Comparison of ENCODE assay signal across 20 cellular contexts in genomic region chr2:65731476-65731875, GRCh38.
DNase-seq lines count a peak whose midpoint lies in the region; ATAC-seq and TF ChIP-seq lines count a peak whose summit lies in the region.
"Had no signal": no experiment of that assay in that cellular context is flagged by ENCODE, and none has a peak within 500 bp of the region (broad histone marks: within the 10 kb centered on the region; RNA-seq: fewer than 3 reads in every experiment).

No MANE protein-coding gene starts in this region.

- H3K4me1 Mint-ChIP-seq in WTC11 (peaks cover 8% of the 10 kb centered on the region), mesothelial cell of epicardium (peaks cover 3% of the 10 kb centered on the region)
- H3K4me1 Mint-ChIP-seq in activated T-cell treated with anti-CD3 and anti-CD28 coated beads, Interleukin-2, amount 50 U/mL, for 72 hours (ENCODE audit: low read depth) = no peaks in the 10 kb centered on the region
- H3K4me1 Mint-ChIP-seq: IgD-negative memory B cell had no signal

- H3K4me2 ChIP-seq in PC-9 = no peak overlapping the region
- H3K4me2 ChIP-seq: SK-N-SH had no signal

- intact Hi-C loops in PC-9 (cut with micrococcal nuclease; ENCODE audit: unreplicated experiment) = no loop called here

- H3K36me3 Mint-ChIP-seq in WTC11 (peaks cover 2% of the 10 kb centered on the region; the same call in 1 of the 2 replicates), mesothelial cell of epicardium (peaks cover 4% of the 10 kb centered on the region)
- H3K36me3 Mint-ChIP-seq in activated T-cell treated with anti-CD3 and anti-CD28 coated beads, Interleukin-2, amount 50 U/mL, for 72 hours (ENCODE audit: insufficient read depth in 2 of 2) = no peaks in the 10 kb centered on the region
- H3K36me3 Mint-ChIP-seq: IgD-negative memory B cell had no signal

- peaks cover 27% of the 10 kb centered on the region for H3K9me3 Mint-ChIP-seq in WTC11
- H3K9me3 Mint-ChIP-seq in mesothelial cell of epicardium = peaks cover 34% of the 10 kb centered on the region
- no peaks in the 10 kb centered on the region for H3K9me3 Mint-ChIP-seq in activated T-cell treated with anti-CD3 and anti-CD28 coated beads, Interleukin-2, amount 50 U/mL, for 72 hours

- H3K79me2 ChIP-seq in PC-9 (ENCODE audit: low read depth) = no peaks in the 10 kb centered on the region

- H3K9me2 ChIP-seq in PC-9 (ENCODE audit: insufficient read depth) = no peaks in the 10 kb centered on the region
- H3K9me2 ChIP-seq: SK-N-SH had no signal

- no peaks in the 10 kb centered on the region for H3K27me3 ChIP-seq in PC-9 (ENCODE audit: insufficient read depth, low read depth)
- H3K27me3 ChIP-seq: Peyer's patch had no signal

- ATAC-seq in WTC11 = no peak
- ATAC-seq in HG03025 (IDR thresholded peaks at IDR 0.05; ENCODE audit: low FRiP score, unreplicated experiment) = no peak
- no peak for ATAC-seq in activated T-cell treated with anti-CD3 and anti-CD28 coated beads, Interleukin-2, amount 50 U/mL, for 72 hours (replicated peaks in 1 of 2)

- no peaks in the 10 kb centered on the region for H4K20me1 ChIP-seq in PC-9 (ENCODE audit: insufficient read depth)

- no peak overlapping the region for H3K27ac ChIP-seq in PC-9
- H3K27ac ChIP-seq: Peyer's patch had no signal

- no peak overlapping the region for H2AFZ ChIP-seq in PC-9

- no peaks in the 10 kb centered on the region; the same call in 1 of the 2 replicates for H3K27me3 Mint-ChIP-seq in WTC11 (ENCODE audit: low read depth)
- H3K27me3 Mint-ChIP-seq in mesothelial cell of epicardium (ENCODE audit: low read depth) = no peaks in the 10 kb centered on the region
- peaks cover 6% of the 10 kb centered on the region for H3K27me3 Mint-ChIP-seq in activated T-cell treated with anti-CD3 and anti-CD28 coated beads, Interleukin-2, amount 50 U/mL, for 72 hours (ENCODE audit: low read depth)

- no peaks in the 10 kb centered on the region for H3K9me3 ChIP-seq in PC-9 (ENCODE audit: insufficient read depth, low read depth)
- H3K9me3 ChIP-seq: Peyer's patch, SK-N-SH had no signal

- POLR2A ChIA-PET in WTC11 (lab: Charles Lee) = no interaction called here
- POLR2A ChIA-PET in PC-9 (lab: Charles Lee; ENCODE audit: unreplicated experiment) = no interaction called here

- H3K4me1 ChIP-seq in PC-9 (replicated peaks; ENCODE audit: insufficient read depth) = peaks cover 24% of the 10 kb centered on the region
- H3K4me1 ChIP-seq: Peyer's patch had no signal

- DNase-seq in NCI-H82 (lab: John Stamatoyannopoulos, UW) (peak; percentile 38), NCI-H82 treated with DMSO at 0.1 percent for 48 hours (lab: John Stamatoyannopoulos, UW; ENCODE audit: unreplicated experiment) (no peak), WTC11 (ENCODE audit: low spot score) (no peak), mesothelial cell of epicardium (ENCODE audit: low spot score in 2 of 2, unreplicated experiment in 2 of 2) (no peak), PC-9 (no peak)
- DNase-seq in activated effector memory CD4-positive, alpha-beta T cell treated with anti-CD3 and anti-CD28 coated beads, Interleukin-2, amount 50 U/mL, for 16 hours = no peak
- DNase-seq in activated T-cell treated with anti-CD3 and anti-CD28 coated beads, Interleukin-2, amount 50 U/mL, for 72 hours = no peak
- DNase-seq: 8988T, ACHN, Calu3, DND-41, NCI-H1092 treated with DMSO at 0.1 percent for 48 hours, NCI-H1436, NCI-H1930, NCI-H2107, NCI-H748 treated with DMSO at 0.1 percent for 48 hours, Peyer's patch, SK-N-SH had no signal

- TF ChIP-seq CTCF in WTC11 (IDR thresholded peaks at IDR 0.05) (no peak), mesothelial cell of epicardium (IDR thresholded peaks at IDR 0.05; ENCODE audit: unreplicated experiment) (no peak), PC-9 (conservative IDR thresholded peaks at IDR 0.05) (no peak)

- no peak overlapping the region for H3K27ac Mint-ChIP-seq in WTC11
- peak overlapping the region; percentile 25 for H3K27ac Mint-ChIP-seq in mesothelial cell of epicardium
- H3K27ac Mint-ChIP-seq in activated T-cell treated with anti-CD3 and anti-CD28 coated beads, Interleukin-2, amount 50 U/mL, for 72 hours = no peak overlapping the region
- H3K27ac Mint-ChIP-seq: IgD-negative memory B cell had no signal

- no peak overlapping the region for H3K4me3 ChIP-seq in PC-9
- H3K4me3 ChIP-seq: Peyer's patch had no signal

- CTCF ChIA-PET in WTC11 (lab: Charles Lee) = interaction anchor here (0.6 to 2.3 kb wide), 4 partner anchors 9 to 91 kb away, joined by 3 to 8 read pairs (median 4); no protein-coding TSS in a partner anchor
- CTCF ChIA-PET in PC-9 (lab: Charles Lee) = no interaction called here

- H3K4me3 Mint-ChIP-seq in WTC11 (no peak overlapping the region), mesothelial cell of epicardium (no peak overlapping the region)
- no peak overlapping the region for H3K4me3 Mint-ChIP-seq in activated T-cell treated with anti-CD3 and anti-CD28 coated beads, Interleukin-2, amount 50 U/mL, for 72 hours
- H3K4me3 Mint-ChIP-seq: IgD-negative memory B cell had no signal

- BruUV-seq in PC-9 (replicated peaks; lab: Mats Ljungman, UMichigan) = no TSS peak

- H3F3A ChIP-seq in PC-9 (ENCODE audit: insufficient read depth, low read depth) = peaks cover 10% of the 10 kb centered on the region

- H3K36me3 ChIP-seq in PC-9 (ENCODE audit: low read depth) = no peaks in the 10 kb centered on the region
- H3K36me3 ChIP-seq: Peyer's patch had no signal

TF ChIP-seq in WTC11, 78 proteins besides CTCF, POLR2A, EP300 and RAD21:
- TF ChIP-seq MAX (CRISPR knock-in tag; IDR thresholded peaks at IDR 0.05) (0 out of 2 replicates have a peak, but pooled peaks have one; percentile 22), RELA (CRISPR knock-in tag; IDR thresholded peaks at IDR 0.05; ENCODE audit: borderline replicate concordance) (no peak)
